ENCODE assay signal across 8 cellular contexts in the genomic region with DNA sequence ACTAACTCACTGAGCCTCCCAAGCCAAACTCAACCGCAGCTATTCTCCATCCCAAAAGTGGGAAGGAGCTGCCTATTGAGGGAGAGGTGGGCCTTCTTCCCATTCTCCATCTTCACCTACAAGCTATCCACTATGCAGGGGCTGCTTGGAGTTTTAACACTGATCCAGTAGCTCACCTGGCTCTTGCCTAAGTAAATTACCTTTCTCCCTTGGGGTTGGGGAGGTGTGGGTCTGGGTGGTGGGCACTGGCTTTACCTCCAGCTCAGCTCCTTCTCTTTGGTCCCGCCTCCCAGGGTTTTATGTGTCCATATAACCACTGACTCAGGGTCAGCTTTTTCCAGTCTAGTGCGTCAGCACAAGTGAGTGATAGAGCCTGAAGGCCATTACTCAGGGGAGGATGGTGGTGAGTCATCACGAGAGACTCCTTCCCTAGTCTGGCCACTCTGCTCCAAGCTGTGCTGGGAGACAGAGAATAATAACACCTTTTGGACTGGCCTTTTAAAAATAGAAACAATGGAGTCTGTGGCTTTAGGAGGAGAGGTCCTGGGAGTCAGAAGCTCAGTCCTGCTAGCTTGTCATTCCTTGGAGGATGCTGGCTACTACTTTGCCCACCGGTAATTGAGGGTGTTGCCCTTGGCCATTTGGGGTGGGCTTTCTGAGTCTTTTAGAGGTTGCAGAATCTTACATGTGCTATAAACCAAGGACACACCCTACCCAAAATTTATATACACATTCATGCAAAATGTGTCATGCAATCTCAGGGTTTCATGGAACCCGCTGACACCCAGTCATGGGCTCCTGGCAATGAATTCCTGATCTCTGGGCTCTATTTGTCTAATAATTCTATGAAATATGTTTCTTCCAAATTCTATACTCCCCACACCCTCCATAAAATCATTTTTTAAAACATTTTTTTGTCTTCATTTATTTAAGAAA. TPM values are rescaled to one million over a fixed set of nuclear protein-coding genes. Genes with fewer than 3 reads are reported as not detected.
DNase-seq lines count a peak whose midpoint lies in the region; ATAC-seq and TF ChIP-seq lines count a peak whose summit lies in the region.

No MANE protein-coding gene starts in this region.

- H3K23ac ChIP-seq in mesenchymal stem cell (ENCODE audit: low read length in 2 of 2): no peak overlapping the region

- POLR2A ChIA-PET in AG04450 (lab: Yijun Ruan, JAX): interaction anchor here (0.8 to 1.2 kb wide), 3 partner anchors 36 to 59 kb away, joined by 3 to 11 read pairs (median 4); partner anchors contain the start of genes ATP6V1G1 and TMEM268

- peak overlapping the region; percentile 70 for H2BK15ac ChIP-seq in mesenchymal stem cell (ENCODE audit: low read depth, poor library complexity, severe bottlenecking)

- no peaks in the 10 kb centered on the region for H3K9me3 Mint-ChIP-seq in activated T-helper 1 cell treated with anti-CD3 and anti-CD28 coated beads, Interleukin-12 subunit alpha, Interleukin-12 subunit beta, Interleukin-2, Interleukin-4 antibody, amounts not matched to agents 30 ng/mL and 10 ng/mL and 1 ng/mL, durations not matched to agents 14 hours and 24 hours and 36 hours

- H3K27me3 Mint-ChIP-seq in activated T-helper 1 cell treated with anti-CD3 and anti-CD28 coated beads, Interleukin-12 subunit alpha, Interleukin-12 subunit beta, Interleukin-2, Interleukin-4 antibody, amounts not matched to agents 30 ng/mL and 10 ng/mL and 1 ng/mL, durations not matched to agents 14 hours and 24 hours and 36 hours (ENCODE audit: insufficient read depth): peaks cover 15% of the 10 kb centered on the region

- peak; percentile 85 for DNase-seq in AG04450 (ENCODE audit: low read depth, low spot score)
- peak; percentile 82 for DNase-seq in LoVo (ENCODE audit: low spot score)
- DNase-seq in cardiac fibroblast (ENCODE audit: low read depth in 2 of 2): peak; percentile 91 to 99
- peak; percentile 99 for DNase-seq in mesenchymal stem cell
- no peak for DNase-seq in NCI-H146 treated with DMSO at 0.1 percent for 48 hours (lab: John Stamatoyannopoulos, UW; ENCODE audit: unreplicated experiment)
- DNase-seq in activated T-helper 1 cell treated with anti-CD3 and anti-CD28 coated beads, Interleukin-12 subunit alpha, Interleukin-12 subunit beta, Interleukin-2, Interleukin-4 antibody, amounts not matched to agents 30 ng/mL and 10 ng/mL and 1 ng/mL, durations not matched to agents 14 hours and 24 hours and 36 hours (ENCODE audit: low spot score): no peak

- H3K4me3 ChIP-seq in AG04450 (ENCODE audit: low read depth, low read length) (no peak overlapping the region), cardiac fibroblast (replicated peaks in 1 of 2; ENCODE audit: low read depth in 2 of 2, low read length in 2 of 2) (no peak overlapping the region), mesenchymal stem cell (ENCODE audit: insufficient read depth in 1 of 2, low read depth in 1 of 2, low read length in 2 of 2) (peak overlapping the region in 1 of 2 experiments; percentile 14)

- H3K18ac ChIP-seq in mesenchymal stem cell (ENCODE audit: low read depth in 1 of 2, low read length in 2 of 2): peak overlapping the region in 1 of 2 experiments; percentile 3

- H3K9me3 ChIP-seq in AG04450 (ENCODE audit: control insufficient read depth, insufficient read depth, low read length) (peaks cover 4% of the 10 kb centered on the region; the same call in 1 of the 2 replicates), mesenchymal stem cell (ENCODE audit: control insufficient read depth, low read length) (no peaks in the 10 kb centered on the region)

- H3K27me3 ChIP-seq in AG04450 (ENCODE audit: control insufficient read depth, insufficient read depth, low read length) (peaks cover 6% of the 10 kb centered on the region), mesenchymal stem cell (ENCODE audit: control insufficient read depth in 1 of 2, insufficient read depth in 1 of 2, low read length in 2 of 2) (peaks cover 7 to 11% of the 10 kb centered on the region in 2 experiments)

- H2AFZ ChIP-seq in mesenchymal stem cell (ENCODE audit: low read depth, low read length): no peak overlapping the region

- H3K4ac ChIP-seq in mesenchymal stem cell (ENCODE audit: low read depth in 1 of 2, low read length in 2 of 2): no peak overlapping the region

- no peak overlapping the region for H2BK120ac ChIP-seq in mesenchymal stem cell (ENCODE audit: low read depth, low read length)

- H2BK5ac ChIP-seq in mesenchymal stem cell (ENCODE audit: low read depth, low read length, poor library complexity, severe bottlenecking): peak overlapping the region; percentile 85

- H3K4me3 Mint-ChIP-seq in activated T-helper 1 cell treated with anti-CD3 and anti-CD28 coated beads, Interleukin-12 subunit alpha, Interleukin-12 subunit beta, Interleukin-2, Interleukin-4 antibody, amounts not matched to agents 30 ng/mL and 10 ng/mL and 1 ng/mL, durations not matched to agents 14 hours and 24 hours and 36 hours: no peak overlapping the region

- no peaks in the 10 kb centered on the region for H3K36me3 Mint-ChIP-seq in activated T-helper 1 cell treated with anti-CD3 and anti-CD28 coated beads, Interleukin-12 subunit alpha, Interleukin-12 subunit beta, Interleukin-2, Interleukin-4 antibody, amounts not matched to agents 30 ng/mL and 10 ng/mL and 1 ng/mL, durations not matched to agents 14 hours and 24 hours and 36 hours (ENCODE audit: low read depth)

- H3K9ac ChIP-seq in mesenchymal stem cell (ENCODE audit: low read length): peak overlapping the region; percentile 74

- no peak overlapping the region for H3K27ac Mint-ChIP-seq in activated T-helper 1 cell treated with anti-CD3 and anti-CD28 coated beads, Interleukin-12 subunit alpha, Interleukin-12 subunit beta, Interleukin-2, Interleukin-4 antibody, amounts not matched to agents 30 ng/mL and 10 ng/mL and 1 ng/mL, durations not matched to agents 14 hours and 24 hours and 36 hours

- TF ChIP-seq CTCF in AG04450 (IDR thresholded peaks at IDR 0.05; ENCODE audit: low read depth, low read length) (no peak), cardiac fibroblast (IDR thresholded peaks at IDR 0.05; ENCODE audit: low read depth, low read length) (no peak)

- no peak overlapping the region for H4K91ac ChIP-seq in mesenchymal stem cell (ENCODE audit: low read length)

- H3K4me2 ChIP-seq in mesenchymal stem cell (ENCODE audit: low read length, poor library complexity, severe bottlenecking): no peak overlapping the region

- no peak overlapping the region for H3K14ac ChIP-seq in mesenchymal stem cell (ENCODE audit: low read length in 2 of 2)

- H3K27ac ChIP-seq in AG04450 (ENCODE audit: low read depth, low read length): peak overlapping the region; percentile 82
- H3K27ac ChIP-seq in mesenchymal stem cell (ENCODE audit: low read length, poor library complexity, severe bottlenecking): peak overlapping the region; percentile 90

- peak overlapping the region in 1 of 2 experiments; percentile 37 for H2BK12ac ChIP-seq in mesenchymal stem cell (ENCODE audit: low read length in 2 of 2)

- intact Hi-C loops in activated T-helper 1 cell treated with anti-CD3 and anti-CD28 coated beads, Interleukin-12 subunit alpha, Interleukin-12 subunit beta, Interleukin-2, Interleukin-4 antibody, amounts not matched to agents 30 ng/mL and 10 ng/mL and 1 ng/mL, durations not matched to agents 14 hours and 24 hours and 36 hours (cut with micrococcal nuclease): no loop called here

- H2AK5ac ChIP-seq in mesenchymal stem cell (ENCODE audit: low read length, severe bottlenecking): peak overlapping the region; percentile 11

- H3K36me3 ChIP-seq in mesenchymal stem cell (ENCODE audit: control insufficient read depth in 1 of 2, insufficient read depth in 2 of 2, low read depth in 1 of 2, low read length in 2 of 2): no peaks in the 10 kb centered on the region

- H3K79me1 ChIP-seq in mesenchymal stem cell (replicated peaks; ENCODE audit: low read length, poor library complexity, severe bottlenecking): no peaks in the 10 kb centered on the region

- no peak for ATAC-seq in GM19452 (IDR thresholded peaks at IDR 0.05; ENCODE audit: unreplicated experiment)
- no peak for ATAC-seq in GM18505 (IDR thresholded peaks at IDR 0.05; ENCODE audit: unreplicated experiment)

- peak overlapping the region; percentile 8 for H4K8ac ChIP-seq in mesenchymal stem cell (ENCODE audit: low read length)

- 45% methylated on average over 4 of the region's 6 CpGs for WGBS in mesenchymal stem cell

- CTCF ChIA-PET in AG04450 (lab: Charles Lee): interaction anchor here (0.5 to 0.6 kb wide), 2 partner anchors 10 to 39 kb away, joined by 3 to 7 read pairs; no protein-coding TSS in a partner anchor

- peaks cover 8% of the 10 kb centered on the region for H3K4me1 ChIP-seq in mesenchymal stem cell (ENCODE audit: control insufficient read depth, insufficient read depth, low read depth, low read length)

- no peaks in the 10 kb centered on the region for H3K4me1 Mint-ChIP-seq in activated T-helper 1 cell treated with anti-CD3 and anti-CD28 coated beads, Interleukin-12 subunit alpha, Interleukin-12 subunit beta, Interleukin-2, Interleukin-4 antibody, amounts not matched to agents 30 ng/mL and 10 ng/mL and 1 ng/mL, durations not matched to agents 14 hours and 24 hours and 36 hours (ENCODE audit: low read depth)

- no peak for TF ChIP-seq POLR2A in GM18505 (IDR thresholded peaks at IDR 0.05; ENCODE audit: borderline replicate concordance, extremely low read depth, insufficient read depth, insufficient read length)

RNA-seq across cellular contexts. Expression of gene ATP6V1G1, which starts 35.6 kb away (rescaled TPM):
- polyA plus RNA-seq in AG04450 (2011; rRNA removed): 118 and 138 TPM in 2 replicates
- polyA minus RNA-seq in AG04450 (2011; rRNA and poly(A)+ RNA removed): 27.5 and 33.0 TPM in 2 replicates
- 280 TPM for polyA plus RNA-seq in mesenchymal stem cell (2013, experiment 1 of 2)
- polyA plus RNA-seq in mesenchymal stem cell (2013, experiment 2 of 2): 328 TPM
- 57.2 and 61.0 TPM in 2 replicates for total RNA-seq in activated T-helper 1 cell treated with anti-CD3 and anti-CD28 coated beads, Interleukin-12 subunit alpha, Interleukin-12 subunit beta, Interleukin-2, Interleukin-4 antibody, amounts not matched to agents 30 ng/mL and 10 ng/mL and 1 ng/mL, durations not matched to agents 14 hours and 24 hours and 36 hours

RNA-seq across cellular contexts. Expression of gene WHRN, which starts 46.7 kb away (rescaled TPM):
- 1.1 and 1.2 TPM in 2 replicates for polyA plus RNA-seq in AG04450 (2011; rRNA removed)
- 0.92 and 1.4 TPM in 2 replicates for polyA minus RNA-seq in AG04450 (2011; rRNA and poly(A)+ RNA removed)
- polyA plus RNA-seq in mesenchymal stem cell (2013, experiment 1 of 2): 4.0 TPM
- polyA plus RNA-seq in mesenchymal stem cell (2013, experiment 2 of 2): 3.5 TPM
- 2.2 and 2.4 TPM in 2 replicates for total RNA-seq in activated T-helper 1 cell treated with anti-CD3 and anti-CD28 coated beads, Interleukin-12 subunit alpha, Interleukin-12 subunit beta, Interleukin-2, Interleukin-4 antibody, amounts not matched to agents 30 ng/mL and 10 ng/mL and 1 ng/mL, durations not matched to agents 14 hours and 24 hours and 36 hours

RNA-seq across cellular contexts. Expression of gene TMEM268, which starts 59.1 kb away (rescaled TPM):
- 15.1 and 16.1 TPM in 2 replicates for polyA plus RNA-seq in AG04450 (2011; rRNA removed)
- 13.0 and 13.9 TPM in 2 replicates for polyA minus RNA-seq in AG04450 (2011; rRNA and poly(A)+ RNA removed)
- 9.6 TPM for polyA plus RNA-seq in mesenchymal stem cell (2013, experiment 1 of 2)
- 9.1 TPM for polyA plus RNA-seq in mesenchymal stem cell (2013, experiment 2 of 2)
- total RNA-seq in activated T-helper 1 cell treated with anti-CD3 and anti-CD28 coated beads, Interleukin-12 subunit alpha, Interleukin-12 subunit beta, Interleukin-2, Interleukin-4 antibody, amounts not matched to agents 30 ng/mL and 10 ng/mL and 1 ng/mL, durations not matched to agents 14 hours and 24 hours and 36 hours: 23.5 and 26.4 TPM in 2 replicates

Comparison
In these comparisons a context has a peak if more than half of its experiments do, and no peak if none do; other contexts are left out.
1. DNase-seq: peak in AG04450 (single experiment), LoVo (single experiment), cardiac fibroblast (2 of 2) and mesenchymal stem cell (single experiment); none in NCI-H146 treated with DMSO at 0.1 percent for 48 hours (single experiment) and activated T-helper 1 cell treated with anti-CD3 and anti-CD28 coated beads, Interleukin-12 subunit alpha, Interleukin-12 subunit beta, Interleukin-2, Interleukin-4 antibody, amounts not matched to agents 30 ng/mL and 10 ng/mL and 1 ng/mL, durations not matched to agents 14 hours and 24 hours and 36 hours (single experiment).